25 cellular contexts compared by ENCODE assay signal in genomic region chr3:175919133-175919532, GRCh38.
DNase-seq lines count a peak whose midpoint lies in the region; ATAC-seq, FAIRE-seq and TF ChIP-seq lines count a peak whose summit lies in the region.
"Had no signal": no experiment of that assay in that cellular context is flagged by ENCODE, and none has a peak within 500 bp of the region (broad histone marks: within the 10 kb centered on the region; RNA-seq: fewer than 3 reads in every experiment).

No MANE protein-coding gene starts in this region.

- no peaks in the 10 kb centered on the region for H3K9me3 ChIP-seq in HEK293 (ENCODE audit: control insufficient read depth, insufficient read depth, low read depth, low read length)
- no peaks in the 10 kb centered on the region for H3K9me3 ChIP-seq in K562 (replicated peaks; ENCODE audit: control insufficient read depth, insufficient read depth, low read depth, low read length)

- no peak overlapping the region for H4K5ac ChIP-seq in mesendoderm (ENCODE audit: low read length)

- H3K27me3 ChIP-seq in K562 (ENCODE audit: control insufficient read depth in 2 of 2, insufficient read depth in 2 of 2, low read length in 2 of 2) (no peaks in the 10 kb centered on the region), mesendoderm (ENCODE audit: insufficient read depth, low read length, poor library complexity) (no peaks in the 10 kb centered on the region)
- H3K27me3 ChIP-seq: BE2C, BLaER1 had no signal

- H3K4me3 ChIP-seq in HEK293 (ENCODE audit: low read depth, low read length) (no peak overlapping the region), K562 (no peak overlapping the region), mesendoderm (ENCODE audit: low read length) (no peak overlapping the region)
- H3K4me3 ChIP-seq: BLaER1, GM12878 had no signal

- no peaks in the 10 kb centered on the region for H3K4me1 ChIP-seq in HEK293 (ENCODE audit: control insufficient read depth, insufficient read depth, low read length)
- no peaks in the 10 kb centered on the region for H3K4me1 ChIP-seq in K562 (replicated peaks in 1 of 2; ENCODE audit: control insufficient read depth in 2 of 2, insufficient read depth in 2 of 2, low read length in 2 of 2)
- H3K4me1 ChIP-seq in mesendoderm (ENCODE audit: control insufficient read depth, low read depth, low read length), result no peaks in the 10 kb centered on the region
- H3K4me1 ChIP-seq: BE2C, BLaER1 had no signal

- no peak overlapping the region for H3K56ac ChIP-seq in mesendoderm (ENCODE audit: low read length)

- H2BK15ac ChIP-seq in mesendoderm (replicated peaks; ENCODE audit: low read depth), result no peak overlapping the region

- no peak overlapping the region for H2BK120ac ChIP-seq in mesendoderm (ENCODE audit: low read depth, low read length)

- no peak for TF ChIP-seq EP300 in K562 (IDR thresholded peaks at IDR 0.05; ENCODE audit: low read length)

- no peak overlapping the region for H2AFZ ChIP-seq in K562 (ENCODE audit: low read depth, low read length)

- H3K27me3 Mint-ChIP-seq in chondrocyte (ENCODE audit: low read depth), result no peaks in the 10 kb centered on the region
- H3K27me3 Mint-ChIP-seq: CD4-positive, alpha-beta memory T cell; CD4-positive, CD25-positive, alpha-beta regulatory T cell had no signal

- H3K36me3 Mint-ChIP-seq in activated naive CD4-positive, alpha-beta T cell treated with anti-CD3 and anti-CD28 coated beads, Interleukin-2, amount 50 U/mL, for 72 hours, result no peaks in the 10 kb centered on the region
- no peaks in the 10 kb centered on the region for H3K36me3 Mint-ChIP-seq in chondrocyte (ENCODE audit: low read depth)
- H3K36me3 Mint-ChIP-seq: CD14-positive monocyte; CD4-positive, alpha-beta memory T cell; CD4-positive, CD25-positive, alpha-beta regulatory T cell had no signal

- DNase-seq in K562 (ENCODE audit: extremely low read depth in 1 of 4, low spot score in 3 of 4) (no peak), mesendoderm (peak; percentile 4), chondrocyte (ENCODE audit: low spot score) (no peak)
- no peak for DNase-seq in activated naive CD4-positive, alpha-beta T cell treated with anti-CD3 and anti-CD28 coated beads, Interleukin-2, amount 50 U/mL, for 72 hours (ENCODE audit: low spot score in 2 of 2)
- DNase-seq: 8988T; ACHN; BE2C; C1 segment of cervical spinal cord; CD4-positive, alpha-beta memory T cell; CD4-positive, CD25-positive, alpha-beta regulatory T cell; CD8-positive, alpha-beta memory T cell; COR-L47; DMS 273 treated with DMSO at 0.1 percent for 48 hours; DMS153; DMS79; DND-41; EL; GDM1 had no signal

- FAIRE-seq in K562 (lab: Jason Lieb, UNC), result no peak
- FAIRE-seq: A204.1, GM12892, GM18507 had no signal

- H3K27ac Mint-ChIP-seq in activated naive CD4-positive, alpha-beta T cell treated with anti-CD3 and anti-CD28 coated beads, Interleukin-2, amount 50 U/mL, for 72 hours, result no peak overlapping the region
- H3K27ac Mint-ChIP-seq in chondrocyte (ENCODE audit: unreplicated experiment), result no peak overlapping the region
- H3K27ac Mint-ChIP-seq: CD14-positive monocyte; CD4-positive, alpha-beta memory T cell; CD4-positive, CD25-positive, alpha-beta regulatory T cell had no signal

- H3K36me3 ChIP-seq in HEK293 (ENCODE audit: control insufficient read depth in 2 of 2, insufficient read depth in 1 of 2, low read length in 2 of 2) (no peaks in the 10 kb centered on the region), K562 (ENCODE audit: control insufficient read depth, insufficient read depth, low read length) (no peaks in the 10 kb centered on the region), mesendoderm (ENCODE audit: control insufficient read depth, insufficient read depth, low read length) (no peaks in the 10 kb centered on the region)
- H3K36me3 ChIP-seq: BE2C had no signal

- ATAC-seq in K562, result no peak
- ATAC-seq in activated naive CD4-positive, alpha-beta T cell treated with anti-CD3 and anti-CD28 coated beads, Interleukin-2, amount 50 U/mL, for 72 hours, result no peak
- ATAC-seq: GM12878 had no signal

- H3K4me3 Mint-ChIP-seq in chondrocyte (ENCODE audit: unreplicated experiment), result no peak overlapping the region
- H3K4me3 Mint-ChIP-seq: CD14-positive monocyte; CD4-positive, alpha-beta memory T cell; CD4-positive, CD25-positive, alpha-beta regulatory T cell; CD8-positive, alpha-beta memory T cell had no signal

- H3K27ac ChIP-seq in HEK293 (ENCODE audit: extremely low read depth, low read depth, low read length), result no peak overlapping the region
- H3K27ac ChIP-seq in K562 (ENCODE audit: extremely low read depth, low read depth, low read length), result no peak overlapping the region
- no peak overlapping the region for H3K27ac ChIP-seq in mesendoderm (ENCODE audit: low read depth, low read length)
- H3K27ac ChIP-seq: BLaER1 had no signal

- no peak overlapping the region for H3K18ac ChIP-seq in mesendoderm (ENCODE audit: low read length)

- TF ChIP-seq POLR2A in K562 (conservative IDR thresholded peaks at IDR 0.05), result no peak

- H3K79me2 ChIP-seq in K562 (ENCODE audit: control insufficient read depth, insufficient read depth, low read length) (no peaks in the 10 kb centered on the region), mesendoderm (ENCODE audit: control insufficient read depth, insufficient read depth, low read length) (no peaks in the 10 kb centered on the region)

- no peak for TF ChIP-seq RAD21 in K562 (CRISPR knock-in tag; conservative IDR thresholded peaks at IDR 0.05 in 1 of 2, IDR thresholded peaks at IDR 0.05 in 1 of 2)

- CTCF ChIA-PET in HEK293 (lab: Yijun Ruan, JAX), result no interaction called here
- CTCF ChIA-PET in K562 (lab: Yijun Ruan, JAX; ENCODE audit: low intra/inter-chr PET ratio), result no interaction called here

- H3K9ac ChIP-seq in K562 (ENCODE audit: insufficient read depth in 1 of 2, low read depth in 2 of 2, low read length in 2 of 2) (no peak overlapping the region), mesendoderm (ENCODE audit: low read length) (no peak overlapping the region)
- H3K9ac ChIP-seq: BLaER1 had no signal

- H3K79me1 ChIP-seq in mesendoderm (ENCODE audit: low read length), result no peaks in the 10 kb centered on the region

- H4K20me1 ChIP-seq in K562 (replicated peaks; ENCODE audit: control insufficient read depth, insufficient read depth, low read length), result no peaks in the 10 kb centered on the region
- H4K20me1 ChIP-seq: BLaER1 had no signal

- no peaks in the 10 kb centered on the region for H3K4me1 Mint-ChIP-seq in chondrocyte (ENCODE audit: low read depth)
- H3K4me1 Mint-ChIP-seq: CD14-positive monocyte; CD4-positive, alpha-beta memory T cell; CD4-positive, CD25-positive, alpha-beta regulatory T cell; CD8-positive, alpha-beta memory T cell had no signal

- H3K4me2 ChIP-seq in K562 (ENCODE audit: insufficient read depth, low read length) (no peak overlapping the region), mesendoderm (ENCODE audit: low read length) (no peak overlapping the region)
- H3K4me2 ChIP-seq: BLaER1 had no signal

- no TSS peak for BruUV-seq in K562 (replicated peaks; lab: Mats Ljungman, UMichigan)

- intact Hi-C loops in K562 (cut with micrococcal nuclease), result no loop called here

- in situ Hi-C loops in K562 (cut with MboI), result no loop called here

- POLR2A ChIA-PET in HEK293 (lab: Yijun Ruan, JAX) (no interaction called here), K562 (lab: Yijun Ruan, JAX) (no interaction called here)

- H3K9me1 ChIP-seq in K562 (ENCODE audit: control insufficient read depth, insufficient read depth, low read length), result no peaks in the 10 kb centered on the region

- no peak overlapping the region for H3K4ac ChIP-seq in mesendoderm (ENCODE audit: low read depth, low read length)

- no peak overlapping the region for H3K23ac ChIP-seq in mesendoderm (ENCODE audit: low read length)

- TF ChIP-seq CTCF in HEK293 (tag by site-specific recombination; IDR thresholded peaks at IDR 0.05) (no peak), K562 (IDR thresholded peaks at IDR 0.05 in 2 of 3, conservative IDR thresholded peaks at IDR 0.05 in 1 of 3; ENCODE audit: insufficient read depth in 2 of 3, low read depth in 1 of 3, low read length in 3 of 3) (no peak), chondrocyte (IDR thresholded peaks at IDR 0.05) (no peak)

- no peak overlapping the region for H2AK5ac ChIP-seq in mesendoderm (ENCODE audit: low read length)

- H3K9me3 Mint-ChIP-seq in activated naive CD4-positive, alpha-beta T cell treated with anti-CD3 and anti-CD28 coated beads, Interleukin-2, amount 50 U/mL, for 72 hours, result peaks cover 15 to 16% of the 10 kb centered on the region in 2 donors
- peaks cover 14% of the 10 kb centered on the region for H3K9me3 Mint-ChIP-seq in chondrocyte (ENCODE audit: low read depth)

- no peak overlapping the region for H4K8ac ChIP-seq in mesendoderm (ENCODE audit: low read depth, low read length)

- H2BK5ac ChIP-seq in mesendoderm (ENCODE audit: low read length), result no peak overlapping the region

TF ChIP-seq in HEK293, 187 proteins besides CTCF, POLR2A, EP300 and RAD21:
- no peak for TF ChIP-seq ZSCAN23 (tag by site-specific recombination; IDR thresholded peaks at IDR 0.05)
- TF ChIP-seq SETDB1 (IDR thresholded peaks at IDR 0.05; ENCODE audit: insufficient read length, low read length), result peak; percentile 63
- peak; percentile 72; the same call in 1 of the 2 replicates for TF ChIP-seq TRIM28 (IDR thresholded peaks at IDR 0.05; ENCODE audit: borderline replicate concordance, low read length)
- TF ChIP-seq MZF1 (tag by site-specific recombination; IDR thresholded peaks at IDR 0.05; ENCODE audit: borderline replicate concordance), result no peak

TF ChIP-seq in K562, 482 proteins besides CTCF, POLR2A, EP300 and RAD21:
- TF ChIP-seq FOXP1 (CRISPR knock-in tag; IDR thresholded peaks at IDR 0.05), result no peak
- TF ChIP-seq GABPB1 (CRISPR knock-in tag; IDR thresholded peaks at IDR 0.05), result no peak
- no peak for TF ChIP-seq THRAP3 (IDR thresholded peaks at IDR 0.05; ENCODE audit: borderline replicate concordance)
- no peak for TF ChIP-seq CEBPG (CRISPR knock-in tag; IDR thresholded peaks at IDR 0.05)
- no peak for TF ChIP-seq CEBPG (tag; conservative IDR thresholded peaks at IDR 0.05 in 1 of 2, IDR thresholded peaks at IDR 0.05 in 1 of 2)
- TF ChIP-seq CBX5 (IDR thresholded peaks at IDR 0.05; ENCODE audit: borderline replicate concordance, low read depth), result 0 out of 2 replicates have a peak, but pooled peaks have one; percentile 66
- no peak for TF ChIP-seq HNRNPLL (IDR thresholded peaks at IDR 0.05; ENCODE audit: low read depth, low read length, poor library complexity, severe bottlenecking)
- TF ChIP-seq TCF3 (CRISPR knock-in tag; IDR thresholded peaks at IDR 0.05), result no peak

Comparison
In these comparisons a context has a peak if more than half of its experiments do, and no peak if none do; other contexts are left out.
1. Of the 44 proteins assayed by ChIP-seq in both K562 and HEK293: peak only in K562: none; only in HEK293: SETDB1 and TRIM28; in both: none; in neither: 42.